In genomic region chr16:80254970-80255369, GRCh38 we compare ENCODE assay signal across 37 cellular contexts.
"Had no signal": no experiment of that assay in that cellular context is flagged by ENCODE, and none has a peak within 500 bp of the region (broad histone marks: within the 10 kb centered on the region; RNA-seq: fewer than 3 reads in every experiment).

No MANE protein-coding gene starts in this region.

- H3K9me3 Mint-ChIP-seq: activated B cell treated with CpG ODN at 0.5 μM for 24 hours; activated CD4-positive, alpha-beta memory T cell treated with anti-CD3 and anti-CD28 coated beads for 36 hours; activated CD4-positive, alpha-beta T cell treated with anti-CD3 and anti-CD28 coated beads, Interleukin-2, amount 10 ng/mL, durations not matched to agents 24 days and 14 days; activated CD8-positive, alpha-beta T cell treated with anti-CD3 and anti-CD28 coated beads for 36 hours; activated naive CD4-positive, alpha-beta T cell treated with anti-CD3 and anti-CD28 coated beads, Interleukin-2, amount 10 ng/mL, durations not matched to agents 7 days and 5 days; activated naive CD4-positive, alpha-beta T cell treated with anti-CD3 and anti-CD28 coated beads, Interleukin-2, amount 50 U/mL, for 24 hours; activated naive CD8-positive, alpha-beta T cell treated with anti-CD3 and anti-CD28 coated beads, Interleukin-2, amount 10 ng/mL, durations not matched to agents 7 days and 5 days; activated naive CD8-positive, alpha-beta T cell treated with anti-CD3 and anti-CD28 coated beads, Interleukin-2, amount 50 U/mL, for 24 hours; activated T-helper 2 cell treated with anti-CD3 and anti-CD28 coated beads, Interferon-gamma antibody, Interleukin-2, Interleukin-4, amounts not matched to agents 10 μg/mL and 5 μg/mL and 100 μg/mL, durations not matched to agents 14 hours and 24 hours and 36 hours; brain; central memory CD8-positive, alpha-beta T cell; T-helper 1 cell treated with Interleukin-12 subunit alpha and Interleukin-12 subunit beta and Interleukin-4 antibody, amounts not matched to agents 30 μg/mL and 1 μg/mL, for 36 hours; T-helper 2 cell treated with Interferon-gamma antibody and Interleukin-4, amounts not matched to agents 5 μg/mL and 100 μg/mL, for 36 hours had no signal

- H3K4me3 Mint-ChIP-seq: activated B cell treated with CpG ODN at 0.5 μM for 24 hours; activated CD4-positive, alpha-beta memory T cell treated with anti-CD3 and anti-CD28 coated beads for 36 hours; activated CD4-positive, alpha-beta T cell treated with anti-CD3 and anti-CD28 coated beads, Interleukin-2, amount 10 ng/mL, durations not matched to agents 24 days and 14 days; activated CD8-positive, alpha-beta T cell treated with anti-CD3 and anti-CD28 coated beads for 36 hours; activated naive CD4-positive, alpha-beta T cell treated with anti-CD3 and anti-CD28 coated beads, Interleukin-2, amount 10 ng/mL, durations not matched to agents 7 days and 5 days; activated naive CD4-positive, alpha-beta T cell treated with anti-CD3 and anti-CD28 coated beads, Interleukin-2, amount 50 U/mL, for 24 hours; activated naive CD8-positive, alpha-beta T cell; activated naive CD8-positive, alpha-beta T cell treated with anti-CD3 and anti-CD28 coated beads, Interleukin-2, amount 10 ng/mL, durations not matched to agents 7 days and 5 days; activated naive CD8-positive, alpha-beta T cell treated with anti-CD3 and anti-CD28 coated beads, Interleukin-2, amount 50 U/mL, for 24 hours; brain; central memory CD8-positive, alpha-beta T cell; T-helper 1 cell treated with Interleukin-12 subunit alpha and Interleukin-12 subunit beta and Interleukin-4 antibody, amounts not matched to agents 30 μg/mL and 1 μg/mL, for 36 hours; T-helper 2 cell treated with Interferon-gamma antibody and Interleukin-4, amounts not matched to agents 5 μg/mL and 100 μg/mL, for 36 hours had no signal

- ATAC-seq: activated CD8-positive, alpha-beta T cell treated with anti-CD3 and anti-CD28 coated beads for 36 hours; activated naive CD8-positive, alpha-beta T cell treated with anti-CD3 and anti-CD28 coated beads, Interleukin-2, amount 50 U/mL, for 24 hours had no signal

- H3K4me1 Mint-ChIP-seq: activated B cell treated with CpG ODN at 0.5 μM for 24 hours; activated CD4-positive, alpha-beta T cell treated with anti-CD3 and anti-CD28 coated beads, Interleukin-2, amount 10 ng/mL, durations not matched to agents 24 days and 14 days; activated naive CD4-positive, alpha-beta T cell treated with anti-CD3 and anti-CD28 coated beads, Interleukin-2, amount 10 ng/mL, durations not matched to agents 7 days and 5 days; activated naive CD4-positive, alpha-beta T cell treated with anti-CD3 and anti-CD28 coated beads, Interleukin-2, amount 50 U/mL, for 24 hours; activated naive CD8-positive, alpha-beta T cell treated with anti-CD3 and anti-CD28 coated beads, Interleukin-2, amount 10 ng/mL, durations not matched to agents 7 days and 5 days; activated naive CD8-positive, alpha-beta T cell treated with anti-CD3 and anti-CD28 coated beads, Interleukin-2, amount 50 U/mL, for 24 hours; central memory CD8-positive, alpha-beta T cell had no signal

- H3K27me3 ChIP-seq: ascending aorta had no signal

- H3K36me3 ChIP-seq: ascending aorta, cardiac muscle cell had no signal

- H3K36me3 Mint-ChIP-seq: activated CD4-positive, alpha-beta memory T cell treated with anti-CD3 and anti-CD28 coated beads for 36 hours; activated naive CD4-positive, alpha-beta T cell treated with anti-CD3 and anti-CD28 coated beads, Interleukin-2, amount 10 ng/mL, durations not matched to agents 7 days and 5 days; activated naive CD4-positive, alpha-beta T cell treated with anti-CD3 and anti-CD28 coated beads, Interleukin-2, amount 50 U/mL, for 24 hours; activated naive CD8-positive, alpha-beta T cell; activated naive CD8-positive, alpha-beta T cell treated with anti-CD3 and anti-CD28 coated beads, Interleukin-2, amount 10 ng/mL, durations not matched to agents 7 days and 5 days; brain had no signal

- DNase-seq: activated B cell treated with CpG ODN at 0.5 μM for 24 hours; activated CD4-positive, alpha-beta memory T cell treated with anti-CD3 and anti-CD28 coated beads for 36 hours; activated CD4-positive, alpha-beta T cell treated with anti-CD3 and anti-CD28 coated beads for 4 hours; activated CD4-positive, alpha-beta T cell treated with anti-CD3 and anti-CD28 coated beads, Interleukin-2, amount 10 ng/mL, durations not matched to agents 24 days and 14 days; activated CD4-positive, alpha-beta T cell treated with anti-CD3 and anti-CD28 coated beads, Interleukin-2, amount 50 U/mL, for 1 hour; activated CD4-positive, alpha-beta T cell treated with anti-CD3 and anti-CD28 coated beads, Interleukin-2, amount 50 U/mL, for 4 hours; activated CD4-positive, CD25-positive, alpha-beta regulatory T cell treated with anti-CD3 and anti-CD28 coated beads, Interleukin-2, amount 50 U/mL, for 72 hours; activated CD8-positive, alpha-beta memory T cell treated with anti-CD3 and anti-CD28 coated beads, Interleukin-2, amount 50 U/mL, for 4 hours; activated CD8-positive, alpha-beta T cell treated with anti-CD3 and anti-CD28 coated beads for 36 hours; activated effector memory CD4-positive, alpha-beta T cell treated with Interleukin-2 at 50 U/mL for 16 hours; activated gamma-delta T cell; activated naive CD4-positive, alpha-beta T cell treated with anti-CD3 and anti-CD28 coated beads, Interleukin-2, amount 10 ng/mL, durations not matched to agents 7 days and 5 days; activated naive CD4-positive, alpha-beta T cell treated with Interleukin-2 at 50 U/mL for 16 hours; activated naive CD8-positive, alpha-beta T cell treated with anti-CD3 and anti-CD28 coated beads, Interleukin-2, amount 10 ng/mL, durations not matched to agents 7 days and 5 days; activated naive CD8-positive, alpha-beta T cell treated with anti-CD3 and anti-CD28 coated beads, Interleukin-2, amount 50 U/mL, for 24 hours; activated T-cell treated with anti-CD3 and anti-CD28 coated beads for 4 hours; activated T-cell treated with anti-CD3 and anti-CD28 coated beads, Interleukin-2, amount 50 U/mL, for 1 hour; activated T-cell treated with anti-CD3 and anti-CD28 coated beads, Interleukin-2, amount 50 U/mL, for 48 hours; amygdala; anterior cingulate cortex; caudate nucleus; cerebellar nuclear complex; T-helper 1 cell; T-helper 2 cell; T-helper 9 cell had no signal

- H3K9me3 ChIP-seq: ascending aorta had no signal

- H3K27ac Mint-ChIP-seq: activated B cell treated with CpG ODN at 0.5 μM for 24 hours; activated CD4-positive, alpha-beta memory T cell treated with anti-CD3 and anti-CD28 coated beads for 36 hours; activated CD4-positive, alpha-beta T cell treated with anti-CD3 and anti-CD28 coated beads, Interleukin-2, amount 10 ng/mL, durations not matched to agents 24 days and 14 days; activated CD8-positive, alpha-beta T cell treated with anti-CD3 and anti-CD28 coated beads for 36 hours; activated naive CD4-positive, alpha-beta T cell treated with anti-CD3 and anti-CD28 coated beads, Interleukin-2, amount 10 ng/mL, durations not matched to agents 7 days and 5 days; activated naive CD4-positive, alpha-beta T cell treated with anti-CD3 and anti-CD28 coated beads, Interleukin-2, amount 50 U/mL, for 24 hours; activated naive CD8-positive, alpha-beta T cell; activated naive CD8-positive, alpha-beta T cell treated with anti-CD3 and anti-CD28 coated beads, Interleukin-2, amount 10 ng/mL, durations not matched to agents 7 days and 5 days; activated naive CD8-positive, alpha-beta T cell treated with anti-CD3 and anti-CD28 coated beads, Interleukin-2, amount 50 U/mL, for 24 hours; activated T-helper 2 cell treated with anti-CD3 and anti-CD28 coated beads, Interferon-gamma antibody, Interleukin-2, Interleukin-4, amounts not matched to agents 10 μg/mL and 5 μg/mL and 100 μg/mL, durations not matched to agents 14 hours and 24 hours and 36 hours; brain; T-helper 1 cell treated with Interleukin-12 subunit alpha and Interleukin-12 subunit beta and Interleukin-4 antibody, amounts not matched to agents 30 μg/mL and 1 μg/mL, for 36 hours; T-helper 2 cell treated with Interferon-gamma antibody and Interleukin-4, amounts not matched to agents 5 μg/mL and 100 μg/mL, for 36 hours had no signal

- FAIRE-seq: bronchial epithelial cell, TTC549 had no signal

- H3K27ac ChIP-seq: ascending aorta, cardiac muscle cell, VCaP had no signal

- H3K4me3 ChIP-seq: ascending aorta, cardiac muscle cell had no signal

- H3K27me3 Mint-ChIP-seq: activated CD8-positive, alpha-beta T cell treated with anti-CD3 and anti-CD28 coated beads for 36 hours; activated naive CD4-positive, alpha-beta T cell treated with anti-CD3 and anti-CD28 coated beads, Interleukin-2, amount 10 ng/mL, durations not matched to agents 7 days and 5 days; activated naive CD8-positive, alpha-beta T cell treated with anti-CD3 and anti-CD28 coated beads, Interleukin-2, amount 10 ng/mL, durations not matched to agents 7 days and 5 days; activated naive CD8-positive, alpha-beta T cell treated with anti-CD3 and anti-CD28 coated beads, Interleukin-2, amount 50 U/mL, for 24 hours had no signal

- H3K4me1 ChIP-seq: ascending aorta had no signal
